ENCODE assay signal across 8 cellular contexts in genomic region chr19:55549500-55550320, GRCh38. TPM values are rescaled to one million over a fixed set of nuclear protein-coding genes. Genes with fewer than 3 reads are reported as not detected.
DNase-seq lines count a peak whose midpoint lies in the region; ATAC-seq, FAIRE-seq and TF ChIP-seq lines count a peak whose summit lies in the region.

No MANE protein-coding gene starts in this region.

- H3K36me3 ChIP-seq in skeletal muscle satellite cell (ENCODE audit: insufficient read depth, low read length) = no peaks in the 10 kb centered on the region

- H3K4me2 ChIP-seq in skeletal muscle satellite cell (ENCODE audit: low read length) = peak overlapping the region; percentile 83

- ATAC-seq in HG03045 (IDR thresholded peaks at IDR 0.05; ENCODE audit: unreplicated experiment) = no peak
- ATAC-seq in activated CD8-positive, alpha-beta T cell treated with anti-CD3 and anti-CD28 coated beads, Interleukin-2, amount 10 ng/mL, durations not matched to agents 7 days and 5 days = no peak

- peak overlapping the region; percentile 88 for H3K9ac ChIP-seq in skeletal muscle satellite cell (ENCODE audit: low read depth, low read length)

- POLR2A ChIA-PET in activated CD8-positive, alpha-beta T cell treated with anti-CD3 and anti-CD28 coated beads, Interleukin-2, amount 10 ng/mL, durations not matched to agents 7 days and 5 days (lab: Charles Lee) = no interaction called here

- peaks cover 70% of the 10 kb centered on the region for H3K4me1 ChIP-seq in skeletal muscle satellite cell (ENCODE audit: control insufficient read depth, insufficient read depth, low read length)

- H3K4me1 Mint-ChIP-seq in activated CD8-positive, alpha-beta T cell treated with anti-CD3 and anti-CD28 coated beads, Interleukin-2, amount 10 ng/mL, durations not matched to agents 7 days and 5 days (ENCODE audit: low read depth) = no peaks in the 10 kb centered on the region

- H3K4me3 ChIP-seq in foreskin fibroblast (ENCODE audit: low read depth in 1 of 2, low read length in 2 of 2) = peak overlapping the region in 1 of 2 donors; percentile 5
- peak overlapping the region; percentile 52 for H3K4me3 ChIP-seq in skeletal muscle satellite cell (ENCODE audit: low read length)

- H3K27me3 Mint-ChIP-seq in activated CD8-positive, alpha-beta T cell treated with anti-CD3 and anti-CD28 coated beads, Interleukin-2, amount 10 ng/mL, durations not matched to agents 7 days and 5 days (ENCODE audit: low read depth) = peaks cover 3% of the 10 kb centered on the region

- no peak for TF ChIP-seq CTCF in foreskin fibroblast (IDR thresholded peaks at IDR 0.05; ENCODE audit: low read depth, low read length)

- H3K9me3 Mint-ChIP-seq in activated CD8-positive, alpha-beta T cell treated with anti-CD3 and anti-CD28 coated beads, Interleukin-2, amount 10 ng/mL, durations not matched to agents 7 days and 5 days (ENCODE audit: insufficient read depth) = no peaks in the 10 kb centered on the region

- FAIRE-seq in H54 (lab: Jason Lieb, UNC) = no peak

- no peak overlapping the region for H3K4me3 Mint-ChIP-seq in activated CD8-positive, alpha-beta T cell treated with anti-CD3 and anti-CD28 coated beads, Interleukin-2, amount 10 ng/mL, durations not matched to agents 7 days and 5 days

- no peaks in the 10 kb centered on the region for H3K9me3 ChIP-seq in skeletal muscle satellite cell (replicated peaks; ENCODE audit: low read length)

- TF ChIP-seq POLR2A in H54 (IDR thresholded peaks at IDR 0.05; ENCODE audit: low read depth, low read length) = peak; percentile 22; the same call in 1 of the 2 replicates
- TF ChIP-seq POLR2A in erythroblast (IDR thresholded peaks at IDR 0.05; ENCODE audit: low read length) = no peak

- H3K27me3 ChIP-seq in skeletal muscle satellite cell (ENCODE audit: control insufficient read depth, insufficient read depth, low read length) = no peaks in the 10 kb centered on the region

- H3K27ac Mint-ChIP-seq in activated CD8-positive, alpha-beta T cell treated with anti-CD3 and anti-CD28 coated beads, Interleukin-2, amount 10 ng/mL, durations not matched to agents 7 days and 5 days = no peak overlapping the region

- no peaks in the 10 kb centered on the region for H3K36me3 Mint-ChIP-seq in activated CD8-positive, alpha-beta T cell treated with anti-CD3 and anti-CD28 coated beads, Interleukin-2, amount 10 ng/mL, durations not matched to agents 7 days and 5 days (ENCODE audit: low read depth)

- CTCF ChIA-PET in activated CD8-positive, alpha-beta T cell treated with anti-CD3 and anti-CD28 coated beads, Interleukin-2, amount 10 ng/mL, durations not matched to agents 7 days and 5 days (lab: Charles Lee) = no interaction called here

- DNase-seq in H54 (ENCODE audit: insufficient read length, low spot score) (peak; percentile 76), RPMI7951 (ENCODE audit: low read depth) (peak; percentile 54), foreskin fibroblast (peak; percentile 62 to 79), midbrain (lab: John Stamatoyannopoulos, UW) (no peak), erythroblast (lab: John Stamatoyannopoulos, UW) (no peak)
- DNase-seq in activated CD8-positive, alpha-beta T cell treated with anti-CD3 and anti-CD28 coated beads, Interleukin-2, amount 10 ng/mL, durations not matched to agents 7 days and 5 days = no peak

RNA-seq across cellular contexts. Expression of gene SBK3, which starts 4.4 kb away (rescaled TPM):
- 0.24 TPM in 1 of 2 replicates, not detected in the other for total RNA-seq in RPMI7951 (2014; rRNA removed; shearing (Covaris generic))
- total RNA-seq in skeletal muscle satellite cell (2012; rRNA removed) = not detected in 2 replicates
- not detected for total RNA-seq in activated CD8-positive, alpha-beta T cell treated with anti-CD3 and anti-CD28 coated beads, Interleukin-2, amount 10 ng/mL, durations not matched to agents 7 days and 5 days

RNA-seq across cellular contexts. Expression of gene SBK2, which starts 12.8 kb away (rescaled TPM):
- total RNA-seq in RPMI7951 (2014; rRNA removed; shearing (Covaris generic)) = not detected in 2 replicates
- 0.87 TPM in 1 of 2 replicates, not detected in the other for total RNA-seq in skeletal muscle satellite cell (2012; rRNA removed)
- total RNA-seq in activated CD8-positive, alpha-beta T cell treated with anti-CD3 and anti-CD28 coated beads, Interleukin-2, amount 10 ng/mL, durations not matched to agents 7 days and 5 days = not detected

RNA-seq across cellular contexts. Expression of gene ZNF579, which starts 30.9 kb away (rescaled TPM):
- 1.3 and 2.4 TPM in 2 replicates for total RNA-seq in RPMI7951 (2014; rRNA removed; shearing (Covaris generic))
- 3.7 and 3.8 TPM in 2 replicates for total RNA-seq in skeletal muscle satellite cell (2012; rRNA removed)
- 1 to 10 TPM; 5.6 to 6.2 TPM for total RNA-seq in activated CD8-positive, alpha-beta T cell treated with anti-CD3 and anti-CD28 coated beads, Interleukin-2, amount 10 ng/mL, durations not matched to agents 7 days and 5 days

RNA-seq across cellular contexts. Expression of gene FIZ1, which starts 49.6 kb away (rescaled TPM):
- 2.4 and 3.0 TPM in 2 replicates for total RNA-seq in RPMI7951 (2014; rRNA removed; shearing (Covaris generic))
- total RNA-seq in skeletal muscle satellite cell (2012; rRNA removed) = 1.3 and 1.5 TPM in 2 replicates
- total RNA-seq in activated CD8-positive, alpha-beta T cell treated with anti-CD3 and anti-CD28 coated beads, Interleukin-2, amount 10 ng/mL, durations not matched to agents 7 days and 5 days = 10 to 100 TPM; 13.6 to 13.7 TPM

RNA-seq across cellular contexts. Expression of gene ZNF524, which starts 50.4 kb away (rescaled TPM):
- 14.7 and 16.9 TPM in 2 replicates for total RNA-seq in RPMI7951 (2014; rRNA removed; shearing (Covaris generic))
- 7.2 and 9.4 TPM in 2 replicates for total RNA-seq in skeletal muscle satellite cell (2012; rRNA removed)
- total RNA-seq in activated CD8-positive, alpha-beta T cell treated with anti-CD3 and anti-CD28 coated beads, Interleukin-2, amount 10 ng/mL, durations not matched to agents 7 days and 5 days = 10 to 100 TPM; 21.9 to 25.2 TPM

Comparison
In these comparisons a context has a peak if more than half of its experiments do, and no peak if none do; other contexts are left out.
1. DNase-seq: peak in H54 (single experiment), RPMI7951 (single experiment) and foreskin fibroblast (2 of 2); none in midbrain (single experiment), erythroblast (0 of 2) and activated CD8-positive, alpha-beta T cell treated with anti-CD3 and anti-CD28 coated beads, Interleukin-2, amount 10 ng/mL, durations not matched to agents 7 days and 5 days (single experiment).